Comparison of ENCODE assay signal across 10 cellular contexts in genomic region chr3:136838641-136839555, GRCh38. TPM values are rescaled to one million over a fixed set of nuclear protein-coding genes. Genes with fewer than 3 reads are reported as not detected.
DNase-seq lines count a peak whose midpoint lies in the region; TF ChIP-seq lines count a peak whose summit lies in the region.
"Had no signal": no experiment of that assay in that cellular context is flagged by ENCODE, and none has a peak within 500 bp of the region (broad histone marks: within the 10 kb centered on the region; RNA-seq: fewer than 3 reads in every experiment).

No MANE protein-coding gene starts in this region.

- H3K4me1 ChIP-seq in osteoblast (ENCODE audit: insufficient read depth, low read length) (peaks cover 29% of the 10 kb centered on the region), vagina (peaks cover 17% of the 10 kb centered on the region)

- DNase-seq in DMS 273 (lab: John Stamatoyannopoulos, UW; ENCODE audit: unreplicated experiment) (peak; percentile 64), DMS 273 treated with DMSO at 0.1 percent for 48 hours (lab: John Stamatoyannopoulos, UW) (no peak), NCI-H1048 (lab: John Stamatoyannopoulos, UW) (peak; percentile 9), cardiac fibroblast (ENCODE audit: low read depth in 2 of 2) (peak; percentile 55 to 72), osteoblast (ENCODE audit: insufficient read length, low spot score, missing footprints) (peak; percentile 82), vagina (ENCODE audit: extremely low spot score in 2 of 2) (no peak), NCI-H1417 treated with DMSO at 0.1 percent for 48 hours (lab: John Stamatoyannopoulos, UW) (no peak), SHP77 treated with DMSO at 0.1 percent for 48 hours (lab: John Stamatoyannopoulos, UW) (no peak)
- DNase-seq: NCI-H774 had no signal

- intact Hi-C loops in vagina (cut with DNase I): no loop called here

- no peak overlapping the region for H2AFZ ChIP-seq in osteoblast (ENCODE audit: low read length)

- H3K27me3 ChIP-seq in osteoblast (ENCODE audit: insufficient read depth, low read length) (no peaks in the 10 kb centered on the region), vagina (no peaks in the 10 kb centered on the region)

- H3K4me3 ChIP-seq in cardiac fibroblast (replicated peaks in 1 of 2; ENCODE audit: low read depth in 2 of 2, low read length in 2 of 2) (no peak overlapping the region), osteoblast (ENCODE audit: insufficient read depth, low read length) (no peak overlapping the region), vagina (no peak overlapping the region)

- no peak for TF ChIP-seq POLR2A in vagina (IDR thresholded peaks at IDR 0.05)

- peaks cover 53% of the 10 kb centered on the region for H3K79me2 ChIP-seq in osteoblast (ENCODE audit: insufficient read depth, low read length)

- TF ChIP-seq CTCF in cardiac fibroblast (IDR thresholded peaks at IDR 0.05; ENCODE audit: low read depth, low read length) (no peak), osteoblast (IDR thresholded peaks at IDR 0.05; ENCODE audit: extremely low read depth, low read depth, low read length) (no peak), vagina (IDR thresholded peaks at IDR 0.05) (no peak)

- H3K9me3 ChIP-seq in osteoblast (ENCODE audit: low read depth, low read length) (no peaks in the 10 kb centered on the region), vagina (no peaks in the 10 kb centered on the region)

- H3K27ac ChIP-seq in osteoblast (ENCODE audit: low read depth, low read length): peak overlapping the region; percentile 20
- H3K27ac ChIP-seq in vagina: no peak overlapping the region
- H3K27ac ChIP-seq: 22Rv1 had no signal

- peaks cover 4% of the 10 kb centered on the region for H4K20me1 ChIP-seq in osteoblast (ENCODE audit: insufficient read depth, low read length)

- H3K4me2 ChIP-seq in osteoblast (ENCODE audit: insufficient read depth, low read length): no peak overlapping the region

- H3K36me3 ChIP-seq in osteoblast (ENCODE audit: insufficient read depth, low read length): peaks cover 4% of the 10 kb centered on the region
- no peaks in the 10 kb centered on the region for H3K36me3 ChIP-seq in vagina

RNA-seq across cellular contexts. Expression of gene SLC35G2, which starts 20.0 kb away (rescaled TPM):
- total RNA-seq in osteoblast (8.0 and 9.7 TPM in 2 replicates), vagina (9.3 TPM)

RNA-seq across cellular contexts. Expression of gene NCK1, which starts 23.1 kb away (rescaled TPM):
- 41.6 and 42.4 TPM in 2 replicates for total RNA-seq in osteoblast
- 45.7 TPM for total RNA-seq in vagina

Comparison
In these comparisons a context has a peak if more than half of its experiments do, and no peak if none do; other contexts are left out.
1. DNase-seq: peak in DMS 273 (single experiment), NCI-H1048 (single experiment), cardiac fibroblast (2 of 2) and osteoblast (single experiment); none in DMS 273 treated with DMSO at 0.1 percent for 48 hours (single experiment), vagina (0 of 2), NCI-H1417 treated with DMSO at 0.1 percent for 48 hours (single experiment) and SHP77 treated with DMSO at 0.1 percent for 48 hours (single experiment).